In genomic region chr5:27020965-27021364, GRCh38 we compare ENCODE assay signal across 9 cellular contexts. TPM values are rescaled to one million over a fixed set of nuclear protein-coding genes. Genes with fewer than 3 reads are reported as not detected.
DNase-seq lines count a peak whose midpoint lies in the region; ATAC-seq and TF ChIP-seq lines count a peak whose summit lies in the region.
"Had no signal": no experiment of that assay in that cellular context is flagged by ENCODE, and none has a peak within 500 bp of the region (broad histone marks: within the 10 kb centered on the region; RNA-seq: fewer than 3 reads in every experiment).

No MANE protein-coding gene starts in this region.

- H3K9me3 Mint-ChIP-seq in osteocyte (ENCODE audit: unreplicated experiment), result no peaks in the 10 kb centered on the region

- no peaks in the 10 kb centered on the region for H3K4me1 Mint-ChIP-seq in osteocyte (ENCODE audit: unreplicated experiment)

- H3K4me3 ChIP-seq in astrocyte of the spinal cord (ENCODE audit: low read depth, low read length), result no peak overlapping the region

- ATAC-seq in HG03432 (IDR thresholded peaks at IDR 0.05; ENCODE audit: unreplicated experiment) (no peak), GM18858 (IDR thresholded peaks at IDR 0.05; ENCODE audit: unreplicated experiment) (no peak)
- ATAC-seq: right cardiac atrium had no signal

- TF ChIP-seq CTCF in astrocyte of the spinal cord (IDR thresholded peaks at IDR 0.05; ENCODE audit: low read depth, low read length) (peak; percentile 42), osteocyte (IDR thresholded peaks at IDR 0.05) (peak; percentile 61)

- no peak overlapping the region for H3K4me3 Mint-ChIP-seq in osteocyte (ENCODE audit: unreplicated experiment)

- peak; percentile 7 for DNase-seq in NCI-H2107 treated with DMSO at 0.1 percent for 48 hours (lab: John Stamatoyannopoulos, UW; ENCODE audit: unreplicated experiment)
- no peak for DNase-seq in NCI-H2107 (lab: John Stamatoyannopoulos, UW)
- peak; percentile 10 for DNase-seq in NCI-H226
- DNase-seq in astrocyte of the spinal cord (ENCODE audit: low read depth, low spot score), result peak; percentile 56
- DNase-seq in osteocyte (ENCODE audit: extremely low spot score, unreplicated experiment), result no peak
- no peak for DNase-seq in germinal center (ENCODE audit: low spot score)
- DNase-seq: right cardiac atrium had no signal

- H3K36me3 Mint-ChIP-seq in osteocyte (ENCODE audit: unreplicated experiment), result no peaks in the 10 kb centered on the region

- H3K27ac Mint-ChIP-seq in osteocyte (ENCODE audit: unreplicated experiment), result no peak overlapping the region

- H3K27me3 Mint-ChIP-seq in osteocyte (ENCODE audit: unreplicated experiment), result peaks cover 2% of the 10 kb centered on the region

- in situ Hi-C loops in astrocyte of the spinal cord (cut with HindIII; ENCODE audit: low sequenced_read_pairs), result no loop called here

RNA-seq across cellular contexts. Expression of gene CDH9, which starts 17.4 kb away (rescaled TPM):
- total RNA-seq in osteocyte, result not detected in 2 replicates
- total RNA-seq: right cardiac atrium had no signal

Comparison
In these comparisons a context has a peak if more than half of its experiments do, and no peak if none do; other contexts are left out.
1. DNase-seq: peak in NCI-H2107 treated with DMSO at 0.1 percent for 48 hours (single experiment), NCI-H226 (single experiment) and astrocyte of the spinal cord (single experiment); none in NCI-H2107 (single experiment), osteocyte (single experiment) and germinal center (single experiment).